Comparison of ENCODE assay signal across 1 cellular context in the genomic region with DNA sequence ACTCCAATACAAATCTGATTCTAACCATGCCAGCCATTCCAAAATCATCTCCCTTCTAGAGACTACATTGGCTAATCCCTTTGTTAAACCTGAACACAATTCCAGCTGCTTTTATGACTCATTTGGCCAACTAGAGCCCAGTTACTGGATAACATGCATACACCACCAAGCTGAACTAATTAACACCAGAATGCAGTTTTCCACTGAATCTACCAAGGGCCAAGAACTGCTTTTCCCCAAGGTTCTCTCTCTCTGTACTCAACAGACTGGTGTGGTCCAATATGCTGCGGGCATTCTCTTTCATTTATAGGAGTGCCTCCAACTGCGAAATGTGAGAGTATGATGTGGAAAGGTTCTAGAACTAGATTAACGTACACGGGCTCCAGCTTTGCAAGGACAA.
TF ChIP-seq lines count a peak whose summit lies in the region.

No MANE protein-coding gene starts in this region.

TF ChIP-seq in HCT116, 20 proteins besides CTCF, POLR2A, EP300 and RAD21 (continued from another document):
- TF ChIP-seq JUND (IDR thresholded peaks at IDR 0.05) (no peak), ZNF274 (IDR thresholded peaks at IDR 0.05; ENCODE audit: low read depth, low read length) (no peak)
